ENCODE assay signal across 1 cellular context in genomic region chr16:72832640-72833039, GRCh38.
TF ChIP-seq lines count a peak whose summit lies in the region.

No MANE protein-coding gene starts in this region.

TF ChIP-seq in HepG2, 621 proteins besides CTCF, POLR2A, EP300 and RAD21 (continued from another document and continues in another):
- TF ChIP-seq DZIP1 (CRISPR knock-in tag; IDR thresholded peaks at IDR 0.05) (no peak), TMF1 (CRISPR knock-in tag; IDR thresholded peaks at IDR 0.05; ENCODE audit: low read depth) (no peak), JDP2 (CRISPR knock-in tag; IDR thresholded peaks at IDR 0.05; ENCODE audit: borderline replicate concordance) (no peak), ZNF691 (CRISPR knock-in tag; IDR thresholded peaks at IDR 0.05; ENCODE audit: borderline replicate concordance, low read depth) (no peak), ATF7-NPFF (CRISPR knock-in tag; IDR thresholded peaks at IDR 0.05; ENCODE audit: low read depth) (no peak), ZNF329 (CRISPR knock-in tag; IDR thresholded peaks at IDR 0.05; ENCODE audit: low read depth) (no peak), ARHGAP35 (CRISPR knock-in tag; IDR thresholded peaks at IDR 0.05; ENCODE audit: borderline replicate concordance) (no peak), SNAPC4 (CRISPR knock-in tag; IDR thresholded peaks at IDR 0.05) (no peak), HIVEP1 (CRISPR knock-in tag; IDR thresholded peaks at IDR 0.05) (no peak), DNMT3B (CRISPR knock-in tag; conservative IDR thresholded peaks at IDR 0.05) (no peak), ZNF773 (CRISPR knock-in tag; IDR thresholded peaks at IDR 0.05; ENCODE audit: borderline replicate concordance) (no peak), ZFP36L2 (CRISPR knock-in tag; IDR thresholded peaks at IDR 0.05) (no peak), MEIS2 (CRISPR knock-in tag; IDR thresholded peaks at IDR 0.05) (no peak), LCORL (IDR thresholded peaks at IDR 0.05) (no peak), LCORL (CRISPR knock-in tag; IDR thresholded peaks at IDR 0.05) (peak; percentile 72; the same call in 1 of the 2 replicates), SIN3A (IDR thresholded peaks at IDR 0.05; ENCODE audit: borderline replicate concordance, low read depth, low read length) (no peak), NR2F1 (CRISPR knock-in tag; IDR thresholded peaks at IDR 0.05) (no peak), FIP1L1 (IDR thresholded peaks at IDR 0.05; ENCODE audit: borderline replicate concordance, insufficient read depth, low read depth, low read length) (no peak), MYPOP (CRISPR knock-in tag; IDR thresholded peaks at IDR 0.05) (no peak), HBP1 (CRISPR knock-in tag; IDR thresholded peaks at IDR 0.05; ENCODE audit: low read depth) (peak; percentile 56; the same call in 1 of the 2 replicates), ZNF703 (CRISPR knock-in tag; IDR thresholded peaks at IDR 0.05; ENCODE audit: borderline replicate concordance) (no peak), RNF219 (CRISPR knock-in tag; IDR thresholded peaks at IDR 0.05) (no peak), ZFP41 (CRISPR knock-in tag; IDR thresholded peaks at IDR 0.05; ENCODE audit: borderline replicate concordance) (no peak), NCOA1 (CRISPR knock-in tag; IDR thresholded peaks at IDR 0.05) (0 out of 2 replicates have a peak, but pooled peaks have one; percentile 46), ZBTB44 (CRISPR knock-in tag; IDR thresholded peaks at IDR 0.05) (no peak), ZNF496 (CRISPR knock-in tag; IDR thresholded peaks at IDR 0.05; ENCODE audit: insufficient replicate concordance) (no peak), PCBP2 (optimal IDR thresholded peaks at IDR 0.05; ENCODE audit: low read depth, low read length, poor library complexity, severe bottlenecking) (no peak), ZNF687 (CRISPR knock-in tag; IDR thresholded peaks at IDR 0.05) (peak; percentile 61), HDAC6 (IDR thresholded peaks at IDR 0.05; ENCODE audit: low read depth, low read length) (no peak), ISX (CRISPR knock-in tag; conservative IDR thresholded peaks at IDR 0.05) (no peak), PBX2 (CRISPR knock-in tag; IDR thresholded peaks at IDR 0.05) (no peak), ZNF670 (CRISPR knock-in tag; IDR thresholded peaks at IDR 0.05; ENCODE audit: borderline replicate concordance) (no peak), RFXANK (CRISPR knock-in tag; IDR thresholded peaks at IDR 0.05) (no peak), SAFB2 (CRISPR knock-in tag; IDR thresholded peaks at IDR 0.05; ENCODE audit: borderline replicate concordance, low read depth) (no peak), CSRNP1 (CRISPR knock-in tag; IDR thresholded peaks at IDR 0.05) (no peak), ZNF556 (CRISPR knock-in tag; IDR thresholded peaks at IDR 0.05; ENCODE audit: borderline replicate concordance) (no peak), SNAPC2 (CRISPR knock-in tag; IDR thresholded peaks at IDR 0.05) (no peak), TBP (CRISPR knock-in tag; IDR thresholded peaks at IDR 0.05) (peak; percentile 84; the same call in 1 of the 2 replicates)
